ENCODE assay signal across 1 cellular context in genomic region chr14:81170104-81170828, GRCh38.
TF ChIP-seq lines count a peak whose summit lies in the region.

No MANE protein-coding gene starts in this region.

TF ChIP-seq in HepG2, 621 proteins besides CTCF, POLR2A, EP300 and RAD21 (continued from another document and continues in another):
- TF ChIP-seq ZBED4 (CRISPR knock-in tag; IDR thresholded peaks at IDR 0.05; ENCODE audit: borderline replicate concordance) (peak; percentile 75), PAWR (CRISPR knock-in tag; IDR thresholded peaks at IDR 0.05; ENCODE audit: borderline replicate concordance) (no peak), KIAA2018 (CRISPR knock-in tag; IDR thresholded peaks at IDR 0.05; ENCODE audit: borderline replicate concordance) (no peak), MAZ (IDR thresholded peaks at IDR 0.05; ENCODE audit: borderline replicate concordance, low read depth, low read length) (0 out of 2 replicates have a peak, but pooled peaks have one; percentile 27), MAZ (CRISPR knock-in tag; IDR thresholded peaks at IDR 0.05; ENCODE audit: low read depth) (no peak), ZBTB7B (CRISPR knock-in tag; IDR thresholded peaks at IDR 0.05) (peak; percentile 73), NCOR1 (IDR thresholded peaks at IDR 0.05; ENCODE audit: borderline replicate concordance, low read length) (0 out of 2 replicates have a peak, but pooled peaks have one; percentile 42), RCOR2 (CRISPR knock-in tag; IDR thresholded peaks at IDR 0.05) (0 out of 2 replicates have a peak, but pooled peaks have one; percentile 20), PBX3 (CRISPR knock-in tag; IDR thresholded peaks at IDR 0.05; ENCODE audit: borderline replicate concordance) (no peak), ZNF607 (CRISPR knock-in tag; IDR thresholded peaks at IDR 0.05; ENCODE audit: borderline replicate concordance) (no peak; the same call in 1 of the 2 replicates), ELF3 (CRISPR knock-in tag; IDR thresholded peaks at IDR 0.05) (peak; percentile 16; the same call in 1 of the 2 replicates), ZNF383 (CRISPR knock-in tag; IDR thresholded peaks at IDR 0.05; ENCODE audit: borderline replicate concordance) (peak; percentile 80; the same call in 1 of the 2 replicates), ZNF350 (CRISPR knock-in tag; IDR thresholded peaks at IDR 0.05; ENCODE audit: borderline replicate concordance, low read depth) (peak; percentile 60), GATAD1 (CRISPR knock-in tag; IDR thresholded peaks at IDR 0.05) (no peak), NFRKB (IDR thresholded peaks at IDR 0.05) (no peak), ARNTL (CRISPR knock-in tag; IDR thresholded peaks at IDR 0.05) (0 out of 2 replicates have a peak, but pooled peaks have one; percentile 26), KDM3A (CRISPR knock-in tag; IDR thresholded peaks at IDR 0.05; ENCODE audit: low read depth) (peak; percentile 64; the same call in 1 of the 2 replicates), ZFP90 (CRISPR knock-in tag; IDR thresholded peaks at IDR 0.05; ENCODE audit: borderline replicate concordance) (no peak; the same call in 1 of the 2 replicates), TSC22D2 (CRISPR knock-in tag; IDR thresholded peaks at IDR 0.05; ENCODE audit: borderline replicate concordance) (0 out of 2 replicates have a peak, but pooled peaks have one; percentile 19), ZFP36 (IDR thresholded peaks at IDR 0.05; ENCODE audit: borderline replicate concordance, low read depth, low read length, partially characterized antibody) (no peak), FOXO4 (CRISPR knock-in tag; conservative IDR thresholded peaks at IDR 0.05) (no peak), ZNF512B (CRISPR knock-in tag; IDR thresholded peaks at IDR 0.05; ENCODE audit: borderline replicate concordance) (no peak), GATAD2A (CRISPR knock-in tag; IDR thresholded peaks at IDR 0.05) (peak; percentile 56; the same call in 1 of the 2 replicates), ZBTB21 (CRISPR knock-in tag; IDR thresholded peaks at IDR 0.05) (no peak), RFXAP (CRISPR knock-in tag; IDR thresholded peaks at IDR 0.05; ENCODE audit: borderline replicate concordance) (0 out of 2 replicates have a peak, but pooled peaks have one; percentile 30), SMARCC2 (IDR thresholded peaks at IDR 0.05) (no peak), RBAK (CRISPR knock-in tag; IDR thresholded peaks at IDR 0.05) (no peak), MEF2D (CRISPR knock-in tag; IDR thresholded peaks at IDR 0.05) (no peak; the same call in 1 of the 2 replicates), ATF5 (CRISPR knock-in tag; IDR thresholded peaks at IDR 0.05; ENCODE audit: low read depth) (0 out of 2 replicates have a peak, but pooled peaks have one; percentile 73), MAFF (IDR thresholded peaks at IDR 0.05; ENCODE audit: low read depth, low read length) (peak; percentile 68), EED (CRISPR knock-in tag; IDR thresholded peaks at IDR 0.05) (no peak), NFKB2 (CRISPR knock-in tag; IDR thresholded peaks at IDR 0.05; ENCODE audit: borderline replicate concordance) (0 out of 2 replicates have a peak, but pooled peaks have one; percentile 63), RORA (CRISPR knock-in tag; IDR thresholded peaks at IDR 0.05) (no peak), HDAC2 (CRISPR knock-in tag; IDR thresholded peaks at IDR 0.05) (peak; percentile 49; the same call in 1 of the 2 replicates), PITX1 (CRISPR knock-in tag; IDR thresholded peaks at IDR 0.05) (peak; percentile 24; the same call in 1 of the 2 replicates), SP140L (CRISPR knock-in tag; IDR thresholded peaks at IDR 0.05; ENCODE audit: borderline replicate concordance) (no peak), DMAP1 (CRISPR knock-in tag; IDR thresholded peaks at IDR 0.05) (peak; percentile 79; the same call in 1 of the 2 replicates), ZNF616 (CRISPR knock-in tag; IDR thresholded peaks at IDR 0.05; ENCODE audit: low read depth) (0 out of 2 replicates have a peak, but pooled peaks have one; percentile 41), NR2F6 (IDR thresholded peaks at IDR 0.05) (no peak), NR2F6 (CRISPR knock-in tag; IDR thresholded peaks at IDR 0.05) (no peak), ATF1 (CRISPR knock-in tag; IDR thresholded peaks at IDR 0.05) (no peak), ZNF205 (CRISPR knock-in tag; IDR thresholded peaks at IDR 0.05) (0 out of 2 replicates have a peak, but pooled peaks have one; percentile 69), LBX2 (CRISPR knock-in tag; IDR thresholded peaks at IDR 0.05; ENCODE audit: borderline replicate concordance) (no peak), HNF4G (IDR thresholded peaks at IDR 0.05; ENCODE audit: borderline replicate concordance, low read depth, low read length) (no peak), HNF4G (CRISPR knock-in tag; IDR thresholded peaks at IDR 0.05; ENCODE audit: borderline replicate concordance, low read depth) (peak; percentile 41; the same call in 1 of the 2 replicates), ZNF331 (CRISPR knock-in tag; IDR thresholded peaks at IDR 0.05) (peak; percentile 35)
